1 cellular context compared by ENCODE assay signal in genomic region chr4:171621646-171622045, GRCh38.
TF ChIP-seq lines count a peak whose summit lies in the region.

No MANE protein-coding gene starts in this region.

TF ChIP-seq in GM23338, 12 proteins besides CTCF, POLR2A, EP300 and RAD21 (continued from another document):
- TF ChIP-seq ZNF462 (CRISPR knock-in tag; IDR thresholded peaks at IDR 0.05) (no peak), CREB1 (CRISPR knock-in tag; IDR thresholded peaks at IDR 0.05; ENCODE audit: low read depth) (no peak), STAT1 (IDR thresholded peaks at IDR 0.05; ENCODE audit: unreplicated experiment) (no peak), NANOG (IDR thresholded peaks at IDR 0.05; ENCODE audit: borderline replicate concordance) (no peak), ZNF331 (CRISPR knock-in tag; IDR thresholded peaks at IDR 0.05; ENCODE audit: low read depth) (no peak), EZH2 (IDR thresholded peaks at IDR 0.05; ENCODE audit: low read depth, unreplicated experiment) (no peak)
TF ChIP-seq in GM23338: peak in this region for 0.
